ENCODE assay signal across 1 cellular context in the genomic region with DNA sequence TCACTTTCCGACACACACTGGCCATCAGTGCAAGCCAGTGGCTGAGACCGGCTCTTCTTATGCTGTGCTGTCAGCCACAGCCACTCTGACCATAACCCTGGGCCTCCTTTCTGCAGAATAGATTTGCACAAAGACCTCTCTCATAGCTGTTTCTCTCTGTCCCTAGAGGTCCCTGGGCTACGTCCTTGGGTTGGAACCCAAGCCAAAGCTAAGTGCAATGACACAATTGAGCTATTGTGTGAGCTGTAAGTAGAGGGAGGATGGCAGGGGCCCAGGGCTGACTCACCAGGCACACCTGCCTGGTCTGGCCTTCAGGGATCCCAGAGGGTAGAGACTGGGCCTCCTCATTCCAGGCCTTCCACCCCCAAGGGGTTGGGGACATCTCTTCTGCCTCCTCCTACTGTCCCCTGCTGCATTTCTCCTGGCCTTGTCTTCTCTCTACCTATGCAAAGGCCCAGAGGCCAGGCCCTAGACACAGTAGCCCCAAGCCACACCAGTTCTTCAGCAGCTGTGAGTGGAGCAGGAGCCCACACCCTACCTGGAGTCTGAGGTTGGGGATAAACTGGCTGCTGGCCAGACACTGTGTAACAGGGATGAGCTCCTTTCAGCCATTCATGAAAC.
A peak's percentile ranks its signal among the peaks of the same experiment; 100 is the strongest.
TF ChIP-seq lines count a peak whose summit lies in the region.

No MANE protein-coding gene starts in this region.

TF ChIP-seq in HepG2, 621 proteins besides CTCF, POLR2A, EP300 and RAD21 (continued from another document and continues in another):
- TF ChIP-seq AGO1 (IDR thresholded peaks at IDR 0.05; ENCODE audit: low read depth, low read length, poor library complexity, severe bottlenecking) (no peak), MAF1 (CRISPR knock-in tag; IDR thresholded peaks at IDR 0.05; ENCODE audit: borderline replicate concordance) (no peak), ZNF292 (CRISPR knock-in tag; IDR thresholded peaks at IDR 0.05; ENCODE audit: borderline replicate concordance, low read depth) (peak; percentile 96; the same call in 1 of the 2 replicates), CHD4 (IDR thresholded peaks at IDR 0.05; ENCODE audit: borderline replicate concordance, low read length) (peak; percentile 96), RCOR2 (CRISPR knock-in tag; IDR thresholded peaks at IDR 0.05) (peak; percentile 97), ZNF672 (CRISPR knock-in tag; IDR thresholded peaks at IDR 0.05) (no peak), GFI1 (CRISPR knock-in tag; IDR thresholded peaks at IDR 0.05; ENCODE audit: borderline replicate concordance) (peak; percentile 46; the same call in 1 of the 2 replicates), MYC (CRISPR knock-in tag; IDR thresholded peaks at IDR 0.05; ENCODE audit: borderline replicate concordance) (peak; percentile 47; the same call in 1 of the 2 replicates), ZFP62 (CRISPR knock-in tag; IDR thresholded peaks at IDR 0.05) (no peak), ZFYVE20 (CRISPR knock-in tag; IDR thresholded peaks at IDR 0.05; ENCODE audit: borderline replicate concordance, low read depth) (no peak), MTF2 (CRISPR knock-in tag; IDR thresholded peaks at IDR 0.05; ENCODE audit: borderline replicate concordance) (0 out of 2 replicates have a peak, but pooled peaks have one; percentile 58), ZNF143 (CRISPR knock-in tag; IDR thresholded peaks at IDR 0.05) (no peak; the same call in 1 of the 2 replicates), CREM (IDR thresholded peaks at IDR 0.05) (peak; percentile 75; the same call in 1 of the 2 replicates), CREM (CRISPR knock-in tag; IDR thresholded peaks at IDR 0.05) (no peak), ZNF773 (CRISPR knock-in tag; IDR thresholded peaks at IDR 0.05; ENCODE audit: borderline replicate concordance) (no peak), THAP11 (CRISPR knock-in tag; IDR thresholded peaks at IDR 0.05) (peak; percentile 79), REPIN1 (CRISPR knock-in tag; IDR thresholded peaks at IDR 0.05; ENCODE audit: borderline replicate concordance, low read depth) (peak; percentile 91; the same call in 1 of the 2 replicates), ZNF446 (CRISPR knock-in tag; IDR thresholded peaks at IDR 0.05) (no peak), ZNF747 (CRISPR knock-in tag; IDR thresholded peaks at IDR 0.05; ENCODE audit: borderline replicate concordance) (peak; percentile 83; the same call in 1 of the 2 replicates), POLR2AphosphoS2 (IDR thresholded peaks at IDR 0.05; ENCODE audit: low read depth, low read length) (no peak), IRX3 (CRISPR knock-in tag; IDR thresholded peaks at IDR 0.05; ENCODE audit: borderline replicate concordance, low read depth) (no peak), GABPA (IDR thresholded peaks at IDR 0.05; ENCODE audit: low read depth, low read length) (no peak), GABPA (CRISPR knock-in tag; IDR thresholded peaks at IDR 0.05; ENCODE audit: low read depth) (no peak), ZNF432 (CRISPR knock-in tag; IDR thresholded peaks at IDR 0.05; ENCODE audit: borderline replicate concordance) (no peak), PPARG (CRISPR knock-in tag; conservative IDR thresholded peaks at IDR 0.05) (peak; percentile 82), ZNF234 (CRISPR knock-in tag; conservative IDR thresholded peaks at IDR 0.05) (no peak), KDM1A (CRISPR knock-in tag; IDR thresholded peaks at IDR 0.05) (peak; percentile 95)
- TF ChIP-seq, protein P1, sequence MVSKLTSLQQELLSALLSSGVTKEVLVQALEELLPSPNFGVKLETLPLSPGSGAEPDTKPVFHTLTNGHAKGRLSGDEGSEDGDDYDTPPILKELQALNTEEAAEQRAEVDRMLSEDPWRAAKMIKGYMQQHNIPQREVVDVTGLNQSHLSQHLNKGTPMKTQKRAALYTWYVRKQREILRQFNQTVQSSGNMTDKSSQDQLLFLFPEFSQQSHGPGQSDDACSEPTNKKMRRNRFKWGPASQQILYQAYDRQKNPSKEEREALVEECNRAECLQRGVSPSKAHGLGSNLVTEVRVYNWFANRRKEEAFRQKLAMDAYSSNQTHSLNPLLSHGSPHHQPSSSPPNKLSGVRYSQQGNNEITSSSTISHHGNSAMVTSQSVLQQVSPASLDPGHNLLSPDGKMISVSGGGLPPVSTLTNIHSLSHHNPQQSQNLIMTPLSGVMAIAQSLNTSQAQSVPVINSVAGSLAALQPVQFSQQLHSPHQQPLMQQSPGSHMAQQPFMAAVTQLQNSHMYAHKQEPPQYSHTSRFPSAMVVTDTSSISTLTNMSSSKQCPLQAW (CRISPR knock-in tag; IDR thresholded peaks at IDR 0.05), result no peak
- TF ChIP-seq, protein P2, sequence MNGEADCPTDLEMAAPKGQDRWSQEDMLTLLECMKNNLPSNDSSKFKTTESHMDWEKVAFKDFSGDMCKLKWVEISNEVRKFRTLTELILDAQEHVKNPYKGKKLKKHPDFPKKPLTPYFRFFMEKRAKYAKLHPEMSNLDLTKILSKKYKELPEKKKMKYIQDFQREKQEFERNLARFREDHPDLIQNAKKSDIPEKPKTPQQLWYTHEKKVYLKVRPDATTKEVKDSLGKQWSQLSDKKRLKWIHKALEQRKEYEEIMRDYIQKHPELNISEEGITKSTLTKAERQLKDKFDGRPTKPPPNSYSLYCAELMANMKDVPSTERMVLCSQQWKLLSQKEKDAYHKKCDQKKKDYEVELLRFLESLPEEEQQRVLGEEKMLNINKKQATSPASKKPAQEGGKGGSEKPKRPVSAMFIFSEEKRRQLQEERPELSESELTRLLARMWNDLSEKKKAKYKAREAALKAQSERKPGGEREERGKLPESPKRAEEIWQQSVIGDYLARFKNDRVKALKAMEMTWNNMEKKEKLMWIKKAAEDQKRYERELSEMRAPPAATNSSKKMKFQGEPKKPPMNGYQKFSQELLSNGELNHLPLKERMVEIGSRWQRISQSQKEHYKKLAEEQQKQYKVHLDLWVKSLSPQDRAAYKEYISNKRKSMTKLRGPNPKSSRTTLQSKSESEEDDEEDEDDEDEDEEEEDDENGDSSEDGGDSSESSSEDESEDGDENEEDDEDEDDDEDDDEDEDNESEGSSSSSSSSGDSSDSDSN (CRISPR knock-in tag; IDR thresholded peaks at IDR 0.05), result peak; percentile 89
- TF ChIP-seq, protein P3, sequence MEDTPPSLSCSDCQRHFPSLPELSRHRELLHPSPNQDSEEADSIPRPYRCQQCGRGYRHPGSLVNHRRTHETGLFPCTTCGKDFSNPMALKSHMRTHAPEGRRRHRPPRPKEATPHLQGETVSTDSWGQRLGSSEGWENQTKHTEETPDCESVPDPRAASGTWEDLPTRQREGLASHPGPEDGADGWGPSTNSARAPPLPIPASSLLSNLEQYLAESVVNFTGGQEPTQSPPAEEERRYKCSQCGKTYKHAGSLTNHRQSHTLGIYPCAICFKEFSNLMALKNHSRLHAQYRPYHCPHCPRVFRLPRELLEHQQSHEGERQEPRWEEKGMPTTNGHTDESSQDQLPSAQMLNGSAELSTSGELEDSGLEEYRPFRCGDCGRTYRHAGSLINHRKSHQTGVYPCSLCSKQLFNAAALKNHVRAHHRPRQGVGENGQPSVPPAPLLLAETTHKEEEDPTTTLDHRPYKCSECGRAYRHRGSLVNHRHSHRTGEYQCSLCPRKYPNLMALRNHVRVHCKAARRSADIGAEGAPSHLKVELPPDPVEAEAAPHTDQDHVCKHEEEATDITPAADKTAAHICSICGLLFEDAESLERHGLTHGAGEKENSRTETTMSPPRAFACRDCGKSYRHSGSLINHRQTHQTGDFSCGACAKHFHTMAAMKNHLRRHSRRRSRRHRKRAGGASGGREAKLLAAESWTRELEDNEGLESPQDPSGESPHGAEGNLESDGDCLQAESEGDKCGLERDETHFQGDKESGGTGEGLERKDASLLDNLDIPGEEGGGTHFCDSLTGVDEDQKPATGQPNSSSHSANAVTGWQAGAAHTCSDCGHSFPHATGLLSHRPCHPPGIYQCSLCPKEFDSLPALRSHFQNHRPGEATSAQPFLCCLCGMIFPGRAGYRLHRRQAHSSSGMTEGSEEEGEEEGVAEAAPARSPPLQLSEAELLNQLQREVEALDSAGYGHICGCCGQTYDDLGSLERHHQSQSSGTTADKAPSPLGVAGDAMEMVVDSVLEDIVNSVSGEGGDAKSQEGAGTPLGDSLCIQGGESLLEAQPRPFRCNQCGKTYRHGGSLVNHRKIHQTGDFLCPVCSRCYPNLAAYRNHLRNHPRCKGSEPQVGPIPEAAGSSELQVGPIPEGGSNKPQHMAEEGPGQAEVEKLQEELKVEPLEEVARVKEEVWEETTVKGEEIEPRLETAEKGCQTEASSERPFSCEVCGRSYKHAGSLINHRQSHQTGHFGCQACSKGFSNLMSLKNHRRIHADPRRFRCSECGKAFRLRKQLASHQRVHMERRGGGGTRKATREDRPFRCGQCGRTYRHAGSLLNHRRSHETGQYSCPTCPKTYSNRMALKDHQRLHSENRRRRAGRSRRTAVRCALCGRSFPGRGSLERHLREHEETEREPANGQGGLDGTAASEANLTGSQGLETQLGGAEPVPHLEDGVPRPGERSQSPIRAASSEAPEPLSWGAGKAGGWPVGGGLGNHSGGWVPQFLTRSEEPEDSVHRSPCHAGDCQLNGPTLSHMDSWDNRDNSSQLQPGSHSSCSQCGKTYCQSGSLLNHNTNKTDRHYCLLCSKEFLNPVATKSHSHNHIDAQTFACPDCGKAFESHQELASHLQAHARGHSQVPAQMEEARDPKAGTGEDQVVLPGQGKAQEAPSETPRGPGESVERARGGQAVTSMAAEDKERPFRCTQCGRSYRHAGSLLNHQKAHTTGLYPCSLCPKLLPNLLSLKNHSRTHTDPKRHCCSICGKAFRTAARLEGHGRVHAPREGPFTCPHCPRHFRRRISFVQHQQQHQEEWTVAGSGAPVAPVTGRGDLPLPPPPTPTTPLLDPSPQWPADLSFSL (CRISPR knock-in tag; IDR thresholded peaks at IDR 0.05), result no peak; the same call in 1 of the 2 replicates
- TF ChIP-seq, protein P4, sequence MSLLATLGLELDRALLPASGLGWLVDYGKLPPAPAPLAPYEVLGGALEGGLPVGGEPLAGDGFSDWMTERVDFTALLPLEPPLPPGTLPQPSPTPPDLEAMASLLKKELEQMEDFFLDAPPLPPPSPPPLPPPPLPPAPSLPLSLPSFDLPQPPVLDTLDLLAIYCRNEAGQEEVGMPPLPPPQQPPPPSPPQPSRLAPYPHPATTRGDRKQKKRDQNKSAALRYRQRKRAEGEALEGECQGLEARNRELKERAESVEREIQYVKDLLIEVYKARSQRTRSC (CRISPR knock-in tag; IDR thresholded peaks at IDR 0.05; ENCODE audit: low read depth), result no peak
- TF ChIP-seq, protein P5, sequence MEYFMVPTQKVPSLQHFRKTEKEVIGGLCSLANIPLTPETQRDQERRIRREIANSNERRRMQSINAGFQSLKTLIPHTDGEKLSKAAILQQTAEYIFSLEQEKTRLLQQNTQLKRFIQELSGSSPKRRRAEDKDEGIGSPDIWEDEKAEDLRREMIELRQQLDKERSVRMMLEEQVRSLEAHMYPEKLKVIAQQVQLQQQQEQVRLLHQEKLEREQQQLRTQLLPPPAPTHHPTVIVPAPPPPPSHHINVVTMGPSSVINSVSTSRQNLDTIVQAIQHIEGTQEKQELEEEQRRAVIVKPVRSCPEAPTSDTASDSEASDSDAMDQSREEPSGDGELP (IDR thresholded peaks at IDR 0.05; ENCODE audit: borderline replicate concordance, low read depth), result peak; percentile 78; the same call in 1 of the 2 replicates
- TF ChIP-seq, protein P6, sequence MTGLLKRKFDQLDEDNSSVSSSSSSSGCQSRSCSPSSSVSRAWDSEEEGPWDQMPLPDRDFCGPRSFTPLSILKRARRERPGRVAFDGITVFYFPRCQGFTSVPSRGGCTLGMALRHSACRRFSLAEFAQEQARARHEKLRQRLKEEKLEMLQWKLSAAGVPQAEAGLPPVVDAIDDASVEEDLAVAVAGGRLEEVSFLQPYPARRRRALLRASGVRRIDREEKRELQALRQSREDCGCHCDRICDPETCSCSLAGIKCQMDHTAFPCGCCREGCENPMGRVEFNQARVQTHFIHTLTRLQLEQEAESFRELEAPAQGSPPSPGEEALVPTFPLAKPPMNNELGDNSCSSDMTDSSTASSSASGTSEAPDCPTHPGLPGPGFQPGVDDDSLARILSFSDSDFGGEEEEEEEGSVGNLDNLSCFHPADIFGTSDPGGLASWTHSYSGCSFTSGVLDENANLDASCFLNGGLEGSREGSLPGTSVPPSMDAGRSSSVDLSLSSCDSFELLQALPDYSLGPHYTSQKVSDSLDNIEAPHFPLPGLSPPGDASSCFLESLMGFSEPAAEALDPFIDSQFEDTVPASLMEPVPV (CRISPR knock-in tag; IDR thresholded peaks at IDR 0.05), result peak; percentile 46
- TF ChIP-seq, protein P7, sequence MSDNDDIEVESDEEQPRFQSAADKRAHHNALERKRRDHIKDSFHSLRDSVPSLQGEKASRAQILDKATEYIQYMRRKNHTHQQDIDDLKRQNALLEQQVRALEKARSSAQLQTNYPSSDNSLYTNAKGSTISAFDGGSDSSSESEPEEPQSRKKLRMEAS (IDR thresholded peaks at IDR 0.05), result peak; percentile 85
- TF ChIP-seq, protein P8, sequence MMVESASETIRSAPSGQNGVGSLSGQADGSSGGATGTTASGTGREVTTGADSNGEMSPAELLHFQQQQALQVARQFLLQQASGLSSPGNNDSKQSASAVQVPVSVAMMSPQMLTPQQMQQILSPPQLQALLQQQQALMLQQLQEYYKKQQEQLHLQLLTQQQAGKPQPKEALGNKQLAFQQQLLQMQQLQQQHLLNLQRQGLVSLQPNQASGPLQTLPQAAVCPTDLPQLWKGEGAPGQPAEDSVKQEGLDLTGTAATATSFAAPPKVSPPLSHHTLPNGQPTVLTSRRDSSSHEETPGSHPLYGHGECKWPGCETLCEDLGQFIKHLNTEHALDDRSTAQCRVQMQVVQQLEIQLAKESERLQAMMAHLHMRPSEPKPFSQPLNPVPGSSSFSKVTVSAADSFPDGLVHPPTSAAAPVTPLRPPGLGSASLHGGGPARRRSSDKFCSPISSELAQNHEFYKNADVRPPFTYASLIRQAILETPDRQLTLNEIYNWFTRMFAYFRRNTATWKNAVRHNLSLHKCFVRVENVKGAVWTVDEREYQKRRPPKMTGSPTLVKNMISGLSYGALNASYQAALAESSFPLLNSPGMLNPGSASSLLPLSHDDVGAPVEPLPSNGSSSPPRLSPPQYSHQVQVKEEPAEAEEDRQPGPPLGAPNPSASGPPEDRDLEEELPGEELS (CRISPR knock-in tag; IDR thresholded peaks at IDR 0.05), result peak; percentile 75
